Comparison of ENCODE assay signal across 19 cellular contexts in genomic region chr20:10177326-10177725, GRCh38. TPM values are rescaled to one million over a fixed set of nuclear protein-coding genes. Genes with fewer than 3 reads are reported as not detected.
"Had no signal": no experiment of that assay in that cellular context is flagged by ENCODE, and none has a peak within 500 bp of the region (broad histone marks: within the 10 kb centered on the region; RNA-seq: fewer than 3 reads in every experiment).

No MANE protein-coding gene starts in this region.

- DNase-seq: activated B cell treated with CpG ODN at 0.5 μM for 24 hours; activated CD4-positive, alpha-beta T cell treated with anti-CD3 and anti-CD28 coated beads, Interleukin-2, amount 10 ng/mL, durations not matched to agents 24 days and 14 days; activated CD8-positive, alpha-beta T cell treated with anti-CD3 and anti-CD28 coated beads for 36 hours; activated naive CD4-positive, alpha-beta T cell; activated naive CD8-positive, alpha-beta T cell treated with anti-CD3 and anti-CD28 coated beads for 36 hours; activated T-cell treated with anti-CD3 and anti-CD28 coated beads, Interleukin-2, amount 50 U/mL, for 1 hour; amygdala; gastrocnemius medialis; head of caudate nucleus; left ventricle myocardium inferior; mammary epithelial cell; retina; spleen; stimulated activated naive B cell treated with anti-CD40 and anti-IgM and Interleukin-4, amounts not matched to agents 10 μg/mL and 1 μg/mL and 100 μg/mL, for 72 hours; T-cell; thyroid gland had no signal

- H3K36me3 ChIP-seq: gastrocnemius medialis, left ventricle myocardium inferior, spleen, thyroid gland had no signal

- H3K9me3 ChIP-seq: gastrocnemius medialis, left ventricle myocardium inferior, spleen, thyroid gland had no signal

- H3K4me1 ChIP-seq: gastrocnemius medialis had no signal

- H3K27me3 ChIP-seq: thyroid gland had no signal

- H3K4me3 ChIP-seq: coronary artery, gastrocnemius medialis, left ventricle myocardium inferior, spleen, thyroid gland had no signal

- ATAC-seq: activated CD8-positive, alpha-beta T cell treated with anti-CD3 and anti-CD28 coated beads for 36 hours; activated T-helper 17 cell treated with anti-CD3 and anti-CD28 coated beads, Interleukin-2, amount 50 U/mL, for 72 hours; esophagus mucosa; gastrocnemius medialis; stimulated activated naive B cell treated with anti-CD40 and anti-IgM and Interleukin-4, amounts not matched to agents 10 μg/mL and 1 μg/mL and 100 μg/mL, for 72 hours; T-cell had no signal

- H3K27ac ChIP-seq: coronary artery, gastrocnemius medialis, left ventricle myocardium inferior, spleen, thyroid gland had no signal

RNA-seq across cellular contexts. Expression of gene SNAP25, which starts 41.3 kb away (rescaled TPM):
- total RNA-seq: activated B cell treated with CpG ODN at 0.5 μM for 24 hours; activated CD8-positive, alpha-beta T cell treated with anti-CD3 and anti-CD28 coated beads for 36 hours; activated naive CD8-positive, alpha-beta T cell treated with anti-CD3 and anti-CD28 coated beads for 36 hours; mammary epithelial cell had no signal
- polyA plus RNA-seq: mammary epithelial cell had no signal
